Comparison of ENCODE assay signal across 1 cellular context in the genomic region with DNA sequence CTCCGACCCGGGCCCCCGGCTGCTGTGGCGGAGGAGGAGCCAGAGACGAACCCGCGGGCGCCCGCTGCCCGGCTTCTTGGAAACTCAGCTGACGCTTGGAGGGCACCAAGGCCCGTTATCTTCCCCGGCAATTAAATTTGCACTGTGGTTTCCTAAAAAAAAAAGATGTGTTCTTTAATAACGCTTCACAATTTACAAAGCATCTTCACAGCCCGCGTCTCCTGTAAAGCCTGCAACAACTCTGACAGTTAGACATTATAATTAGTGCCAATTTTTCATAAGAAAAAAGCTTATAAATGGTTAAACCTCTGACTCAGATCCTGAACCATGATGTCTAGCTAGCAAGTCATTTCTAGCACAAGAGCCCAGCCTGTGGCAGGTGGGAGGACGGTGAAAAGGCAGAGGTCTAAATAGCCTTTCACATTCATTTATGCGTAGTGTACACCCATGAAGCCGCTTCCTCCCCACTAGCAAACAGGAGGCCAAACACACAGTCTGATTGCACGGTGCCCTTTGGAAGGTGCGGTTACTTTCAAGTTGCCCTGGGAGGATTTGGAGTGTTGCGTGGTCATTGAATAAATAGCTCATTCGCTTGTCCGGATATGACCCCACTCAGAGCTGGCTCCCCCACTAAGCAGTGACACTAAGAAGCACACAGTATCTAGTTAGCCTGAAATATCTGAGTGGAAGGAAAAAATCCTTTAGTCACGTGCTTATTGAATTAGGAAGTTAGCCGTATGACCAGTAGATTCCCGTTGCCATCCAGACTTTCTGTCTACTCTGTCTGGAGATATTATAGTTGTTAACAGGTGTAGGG.
TF ChIP-seq lines count a peak whose summit lies in the region.

No MANE protein-coding gene starts in this region.

TF ChIP-seq in HepG2, 621 proteins besides CTCF, POLR2A, EP300 and RAD21 (continued from another document and continues in another):
- TF ChIP-seq, protein P1, sequence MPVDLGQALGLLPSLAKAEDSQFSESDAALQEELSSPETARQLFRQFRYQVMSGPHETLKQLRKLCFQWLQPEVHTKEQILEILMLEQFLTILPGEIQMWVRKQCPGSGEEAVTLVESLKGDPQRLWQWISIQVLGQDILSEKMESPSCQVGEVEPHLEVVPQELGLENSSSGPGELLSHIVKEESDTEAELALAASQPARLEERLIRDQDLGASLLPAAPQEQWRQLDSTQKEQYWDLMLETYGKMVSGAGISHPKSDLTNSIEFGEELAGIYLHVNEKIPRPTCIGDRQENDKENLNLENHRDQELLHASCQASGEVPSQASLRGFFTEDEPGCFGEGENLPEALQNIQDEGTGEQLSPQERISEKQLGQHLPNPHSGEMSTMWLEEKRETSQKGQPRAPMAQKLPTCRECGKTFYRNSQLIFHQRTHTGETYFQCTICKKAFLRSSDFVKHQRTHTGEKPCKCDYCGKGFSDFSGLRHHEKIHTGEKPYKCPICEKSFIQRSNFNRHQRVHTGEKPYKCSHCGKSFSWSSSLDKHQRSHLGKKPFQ (CRISPR knock-in tag; IDR thresholded peaks at IDR 0.05; ENCODE audit: insufficient replicate concordance), result no peak
- no peak for TF ChIP-seq ADNP (CRISPR knock-in tag; IDR thresholded peaks at IDR 0.05)
- no peak for TF ChIP-seq NPAS2 (CRISPR knock-in tag; IDR thresholded peaks at IDR 0.05; ENCODE audit: borderline replicate concordance)
- no peak; the same call in 1 of the 2 replicates for TF ChIP-seq EHMT2 (IDR thresholded peaks at IDR 0.05; ENCODE audit: borderline replicate concordance, low read depth, low read length)
- TF ChIP-seq GATA4 (IDR thresholded peaks at IDR 0.05; ENCODE audit: borderline replicate concordance, low read depth), result peak; percentile 87
- peak; percentile 79; the same call in 1 of the 2 replicates for TF ChIP-seq ERF (CRISPR knock-in tag; IDR thresholded peaks at IDR 0.05)
- no peak for TF ChIP-seq RBFOX2 (IDR thresholded peaks at IDR 0.05; ENCODE audit: low read depth, low read length)
- no peak for TF ChIP-seq PAWR (CRISPR knock-in tag; IDR thresholded peaks at IDR 0.05; ENCODE audit: borderline replicate concordance)
- peak; percentile 73; the same call in 1 of the 2 replicates for TF ChIP-seq ZNF143 (CRISPR knock-in tag; IDR thresholded peaks at IDR 0.05)
- TF ChIP-seq MXD1 (CRISPR knock-in tag; IDR thresholded peaks at IDR 0.05), result no peak
- peak; percentile 89 for TF ChIP-seq ZNF362 (CRISPR knock-in tag; IDR thresholded peaks at IDR 0.05; ENCODE audit: borderline replicate concordance)
- peak; percentile 93; the same call in 1 of the 2 replicates for TF ChIP-seq ZNF275 (CRISPR knock-in tag; IDR thresholded peaks at IDR 0.05; ENCODE audit: borderline replicate concordance)
- TF ChIP-seq AKNA (CRISPR knock-in tag; IDR thresholded peaks at IDR 0.05; ENCODE audit: borderline replicate concordance), result peak; percentile 72; the same call in 1 of the 2 replicates
- 0 out of 2 replicates have a peak, but pooled peaks have one; percentile 54 for TF ChIP-seq ZNF678 (CRISPR knock-in tag; IDR thresholded peaks at IDR 0.05)
- TF ChIP-seq, protein P2, sequence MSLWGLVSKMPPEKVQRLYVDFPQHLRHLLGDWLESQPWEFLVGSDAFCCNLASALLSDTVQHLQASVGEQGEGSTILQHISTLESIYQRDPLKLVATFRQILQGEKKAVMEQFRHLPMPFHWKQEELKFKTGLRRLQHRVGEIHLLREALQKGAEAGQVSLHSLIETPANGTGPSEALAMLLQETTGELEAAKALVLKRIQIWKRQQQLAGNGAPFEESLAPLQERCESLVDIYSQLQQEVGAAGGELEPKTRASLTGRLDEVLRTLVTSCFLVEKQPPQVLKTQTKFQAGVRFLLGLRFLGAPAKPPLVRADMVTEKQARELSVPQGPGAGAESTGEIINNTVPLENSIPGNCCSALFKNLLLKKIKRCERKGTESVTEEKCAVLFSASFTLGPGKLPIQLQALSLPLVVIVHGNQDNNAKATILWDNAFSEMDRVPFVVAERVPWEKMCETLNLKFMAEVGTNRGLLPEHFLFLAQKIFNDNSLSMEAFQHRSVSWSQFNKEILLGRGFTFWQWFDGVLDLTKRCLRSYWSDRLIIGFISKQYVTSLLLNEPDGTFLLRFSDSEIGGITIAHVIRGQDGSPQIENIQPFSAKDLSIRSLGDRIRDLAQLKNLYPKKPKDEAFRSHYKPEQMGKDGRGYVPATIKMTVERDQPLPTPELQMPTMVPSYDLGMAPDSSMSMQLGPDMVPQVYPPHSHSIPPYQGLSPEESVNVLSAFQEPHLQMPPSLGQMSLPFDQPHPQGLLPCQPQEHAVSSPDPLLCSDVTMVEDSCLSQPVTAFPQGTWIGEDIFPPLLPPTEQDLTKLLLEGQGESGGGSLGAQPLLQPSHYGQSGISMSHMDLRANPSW (CRISPR knock-in tag; IDR thresholded peaks at IDR 0.05; ENCODE audit: borderline replicate concordance), result peak; percentile 93; the same call in 1 of the 2 replicates
- TF ChIP-seq ZFP36L1 (CRISPR knock-in tag; IDR thresholded peaks at IDR 0.05), result no peak
- TF ChIP-seq LBX2 (CRISPR knock-in tag; IDR thresholded peaks at IDR 0.05; ENCODE audit: borderline replicate concordance), result no peak
- TF ChIP-seq ZNF75D (CRISPR knock-in tag; IDR thresholded peaks at IDR 0.05; ENCODE audit: borderline replicate concordance), result no peak
- 0 out of 2 replicates have a peak, but pooled peaks have one; percentile 54 for TF ChIP-seq MTF1 (CRISPR knock-in tag; IDR thresholded peaks at IDR 0.05)
- TF ChIP-seq HOXA9 (CRISPR knock-in tag; IDR thresholded peaks at IDR 0.05; ENCODE audit: borderline replicate concordance), result peak; percentile 84; the same call in 1 of the 2 replicates
- TF ChIP-seq, protein P3, sequence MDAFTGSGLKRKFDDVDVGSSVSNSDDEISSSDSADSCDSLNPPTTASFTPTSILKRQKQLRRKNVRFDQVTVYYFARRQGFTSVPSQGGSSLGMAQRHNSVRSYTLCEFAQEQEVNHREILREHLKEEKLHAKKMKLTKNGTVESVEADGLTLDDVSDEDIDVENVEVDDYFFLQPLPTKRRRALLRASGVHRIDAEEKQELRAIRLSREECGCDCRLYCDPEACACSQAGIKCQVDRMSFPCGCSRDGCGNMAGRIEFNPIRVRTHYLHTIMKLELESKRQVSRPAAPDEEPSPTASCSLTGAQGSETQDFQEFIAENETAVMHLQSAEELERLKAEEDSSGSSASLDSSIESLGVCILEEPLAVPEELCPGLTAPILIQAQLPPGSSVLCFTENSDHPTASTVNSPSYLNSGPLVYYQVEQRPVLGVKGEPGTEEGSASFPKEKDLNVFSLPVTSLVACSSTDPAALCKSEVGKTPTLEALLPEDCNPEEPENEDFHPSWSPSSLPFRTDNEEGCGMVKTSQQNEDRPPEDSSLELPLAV (CRISPR knock-in tag; conservative IDR thresholded peaks at IDR 0.05; ENCODE audit: low read depth), result peak; percentile 50; the same call in 1 of the 2 replicates
- TF ChIP-seq CENPX (CRISPR knock-in tag; IDR thresholded peaks at IDR 0.05), result no peak
- peak; percentile 50; the same call in 1 of the 2 replicates for TF ChIP-seq TFDP1 (CRISPR knock-in tag; IDR thresholded peaks at IDR 0.05; ENCODE audit: borderline replicate concordance)
- TF ChIP-seq DDIT3 (CRISPR knock-in tag; IDR thresholded peaks at IDR 0.05), result no peak
- TF ChIP-seq, protein P4, sequence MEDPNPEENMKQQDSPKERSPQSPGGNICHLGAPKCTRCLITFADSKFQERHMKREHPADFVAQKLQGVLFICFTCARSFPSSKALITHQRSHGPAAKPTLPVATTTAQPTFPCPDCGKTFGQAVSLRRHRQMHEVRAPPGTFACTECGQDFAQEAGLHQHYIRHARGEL (CRISPR knock-in tag; IDR thresholded peaks at IDR 0.05), result no peak
- TF ChIP-seq ZZZ3 (CRISPR knock-in tag; IDR thresholded peaks at IDR 0.05; ENCODE audit: borderline replicate concordance), result no peak
- TF ChIP-seq GABPA (IDR thresholded peaks at IDR 0.05; ENCODE audit: low read depth, low read length), result no peak
- TF ChIP-seq GABPA (CRISPR knock-in tag; IDR thresholded peaks at IDR 0.05; ENCODE audit: low read depth), result peak; percentile 72
- TF ChIP-seq ZNF136 (CRISPR knock-in tag; IDR thresholded peaks at IDR 0.05; ENCODE audit: low read depth), result 0 out of 2 replicates have a peak, but pooled peaks have one; percentile 72
